In genomic region chr1:241639653-241640148, GRCh38 we compare ENCODE assay signal across 8 cellular contexts. TPM values are rescaled to one million over a fixed set of nuclear protein-coding genes. Genes with fewer than 3 reads are reported as not detected.
DNase-seq lines count a peak whose midpoint lies in the region; ATAC-seq and TF ChIP-seq lines count a peak whose summit lies in the region.

No MANE protein-coding gene starts in this region.

- 1% methylated on average over 26 to 42 of the region's 42 CpGs for WGBS in heart left ventricle, 4 donors

- H3K4me3 ChIP-seq in heart left ventricle, result peak overlapping the region; percentile 73 to 98 (median 90)
- H3K4me3 ChIP-seq in retinal pigment epithelial cell (ENCODE audit: low read length), result peak overlapping the region; percentile 95

- intact Hi-C loops in heart left ventricle (cut with DNase I), result loop anchor here in 4 of 10 donors (5.0 kb wide), 3 partner anchors 107 to 208 kb away; partner anchors contain the start of genes EXO1 (in 2 of the 4) and KMO (in 1 of the 4)

- DNase-seq in activated T-cell treated with anti-CD3 and anti-CD28 coated beads for 1 hour (ENCODE audit: low read depth), result peak; percentile 8
- no peak for DNase-seq in activated T-cell treated with anti-CD3 and anti-CD28 coated beads, Interleukin-2, amount 50 U/mL, for 1 hour
- DNase-seq in NCI-H2227 (lab: John Stamatoyannopoulos, UW; ENCODE audit: unreplicated experiment), result peak; percentile 70
- peak; percentile 69 to 74 for DNase-seq in activated T-cell treated with anti-CD3 and anti-CD28 coated beads, Interleukin-2, amount 50 U/mL, for 48 hours
- DNase-seq in heart left ventricle, result peak; percentile 35 to 63 (median 41)
- DNase-seq in retinal pigment epithelial cell (ENCODE audit: low read depth), result no peak
- no peak for DNase-seq in hippocampal formation (lab: John Stamatoyannopoulos, UW)

- no peaks in the 10 kb centered on the region for H3K27me3 ChIP-seq in heart left ventricle

- TF ChIP-seq POLR2A in heart left ventricle (IDR thresholded peaks at IDR 0.05), result no peak

- ATAC-seq in HG02798 (IDR thresholded peaks at IDR 0.05; ENCODE audit: poor library complexity, unreplicated experiment) (peak; percentile 55), heart left ventricle (peak in 3 of 4 donors; percentile 4 to 23 (median 19))

- peaks cover 0 to 20% (median 0%) of the 10 kb centered on the region in 12 donors for H3K9me3 ChIP-seq in heart left ventricle

- peaks cover 0 to 35% (median 10%) of the 10 kb centered on the region in 12 donors for H3K4me1 ChIP-seq in heart left ventricle

- peaks cover 0 to 9% (median 0%) of the 10 kb centered on the region in 9 donors for H3K36me3 ChIP-seq in heart left ventricle

- TF ChIP-seq CTCF in heart left ventricle (IDR thresholded peaks at IDR 0.05) (no peak), retinal pigment epithelial cell (conservative IDR thresholded peaks at IDR 0.05; ENCODE audit: low read depth, low read length) (no peak)

- H3K27ac ChIP-seq in heart left ventricle, result peak overlapping the region; percentile 17 to 86 (median 78)

RNA-seq across cellular contexts. Expression of gene CHML, which starts 0.5 kb away (rescaled TPM):
- 1 to 10 TPM; 3.9 to 9.8 (median 6.6) TPM for total RNA-seq in heart left ventricle
- polyA plus RNA-seq in heart left ventricle, result 1 to 10 TPM; 1.1 to 6.6 TPM

RNA-seq across cellular contexts. Expression of gene OPN3, which starts 0.5 kb away (rescaled TPM):
- total RNA-seq in heart left ventricle, result 10 to 100 TPM in 2 of 9 donors, 1 to 10 TPM in 7; 3.5 to 13.6 (median 6.2) TPM
- 10 to 100 TPM in 1 of 2 donors, 1 to 10 TPM in 1; 4.5 to 10.5 TPM for polyA plus RNA-seq in heart left ventricle

RNA-seq across cellular contexts. Expression of gene WDR64, which starts 12.4 kb away (rescaled TPM):
- total RNA-seq in heart left ventricle, result not detected
- polyA plus RNA-seq in heart left ventricle, result not detected

Comparison
In these comparisons a context has a peak if more than half of its experiments do, and no peak if none do; other contexts are left out.
1. DNase-seq: peak in activated T-cell treated with anti-CD3 and anti-CD28 coated beads for 1 hour (single experiment), NCI-H2227 (single experiment), activated T-cell treated with anti-CD3 and anti-CD28 coated beads, Interleukin-2, amount 50 U/mL, for 48 hours (2 of 2) and heart left ventricle (5 of 5); none in activated T-cell treated with anti-CD3 and anti-CD28 coated beads, Interleukin-2, amount 50 U/mL, for 1 hour (single experiment), retinal pigment epithelial cell (single experiment) and hippocampal formation (0 of 2).